Comparison of ENCODE assay signal across 9 cellular contexts in genomic region chr16:2007081-2007836, GRCh38. TPM values are rescaled to one million over a fixed set of nuclear protein-coding genes. Genes with fewer than 3 reads are reported as not detected.
DNase-seq lines count a peak whose midpoint lies in the region; ATAC-seq and TF ChIP-seq lines count a peak whose summit lies in the region.
"Had no signal": no experiment of that assay in that cellular context is flagged by ENCODE, and none has a peak within 500 bp of the region (broad histone marks: within the 10 kb centered on the region; RNA-seq: fewer than 3 reads in every experiment).

No MANE protein-coding gene starts in this region.

- ATAC-seq in natural killer cell treated with Interleukin-12 subunit alpha and Interleukin-12 subunit beta and Interleukin-15 and Interleukin-18, amount 100 ng/mL, for 72 hours: no peak
- ATAC-seq: left lung had no signal

- H3K4me3 Mint-ChIP-seq in CD14-positive monocyte: peak overlapping the region; percentile 81 to 83
- peak overlapping the region; percentile 95 for H3K4me3 Mint-ChIP-seq in natural killer cell treated with Interleukin-12 subunit alpha and Interleukin-12 subunit beta and Interleukin-15 and Interleukin-18, amount 100 ng/mL, for 72 hours

- no peaks in the 10 kb centered on the region for H3K27me3 ChIP-seq in breast epithelium
- H3K27me3 ChIP-seq: left lung had no signal

- peak overlapping the region; percentile 59 to 92 for H3K27ac ChIP-seq in breast epithelium

- H3K27ac Mint-ChIP-seq in CD14-positive monocyte: peak overlapping the region in 2 of 7 donors; percentile 21 to 75
- H3K27ac Mint-ChIP-seq in natural killer cell treated with Interleukin-12 subunit alpha and Interleukin-12 subunit beta and Interleukin-15 and Interleukin-18, amount 100 ng/mL, for 72 hours: peak overlapping the region; percentile 81 to 86

- TF ChIP-seq POLR2A in breast epithelium (IDR thresholded peaks at IDR 0.05): no peak

- peaks cover 50% of the 10 kb centered on the region for H3K4me1 Mint-ChIP-seq in CD14-positive monocyte
- peaks cover 32 to 37% of the 10 kb centered on the region in 2 donors for H3K4me1 Mint-ChIP-seq in natural killer cell treated with Interleukin-12 subunit alpha and Interleukin-12 subunit beta and Interleukin-15 and Interleukin-18, amount 100 ng/mL, for 72 hours (ENCODE audit: low read depth in 2 of 2)

- peak overlapping the region; percentile 75 for H3K4me3 ChIP-seq in Jurkat, Clone E6-1 (ENCODE audit: low read length)
- peak overlapping the region in 1 of 3 donors; percentile 87 for H3K4me3 ChIP-seq in breast epithelium

- intact Hi-C loops in CD14-positive monocyte (cut with micrococcal nuclease) (loop anchor here (5.0 to 10.0 kb wide), 4 partner anchors 40 to 248 kb away; partner anchors contain the start of genes ECI1 (in 1 of the 2), NTHL1 (in 1 of the 2) and TSC2 (in 1 of the 2)), breast epithelium (cut with DNase I; ENCODE audit: low total_unique reads) (loop anchor here (5.0 kb wide), 1 partner anchor 1800 kb away; no protein-coding TSS in a partner anchor)

- TF ChIP-seq CTCF in CD14-positive monocyte (IDR thresholded peaks at IDR 0.05): no peak
- no peak for TF ChIP-seq CTCF in breast epithelium (IDR thresholded peaks at IDR 0.05)

- H3K4me1 ChIP-seq in breast epithelium: peaks cover 13 to 30% of the 10 kb centered on the region in 2 donors

- H3K36me3 Mint-ChIP-seq in CD14-positive monocyte: peaks cover 7 to 14% of the 10 kb centered on the region in 2 donors
- H3K36me3 Mint-ChIP-seq in natural killer cell treated with Interleukin-12 subunit alpha and Interleukin-12 subunit beta and Interleukin-15 and Interleukin-18, amount 100 ng/mL, for 72 hours: no peaks in the 10 kb centered on the region

- H3K27me3 Mint-ChIP-seq in CD14-positive monocyte (ENCODE audit: low read depth in 3 of 3): peaks cover 0 to 1% (median 0%) of the 10 kb centered on the region in 3 donors
- H3K27me3 Mint-ChIP-seq in natural killer cell treated with Interleukin-12 subunit alpha and Interleukin-12 subunit beta and Interleukin-15 and Interleukin-18, amount 100 ng/mL, for 72 hours: no peaks in the 10 kb centered on the region

- H3K36me3 ChIP-seq in breast epithelium: peaks cover 4% of the 10 kb centered on the region

- DNase-seq in CD14-positive monocyte (ENCODE audit: low spot score) (no peak), breast epithelium (ENCODE audit: low spot score in 2 of 2) (no peak), NCI-H2227 (lab: John Stamatoyannopoulos, UW; ENCODE audit: unreplicated experiment) (no peak), NCI-H1436 treated with DMSO at 0.1 percent for 48 hours (lab: John Stamatoyannopoulos, UW) (no peak), SIG-M5 treated with dmso at 0.1 percent for 504 hours (lab: John Stamatoyannopoulos, UW; ENCODE audit: unreplicated experiment) (no peak), AG08396 (ENCODE audit: low spot score) (no peak)
- no peak for DNase-seq in Jurkat, Clone E6-1 (ENCODE audit: low read depth, low spot score)
- no peak for DNase-seq in natural killer cell treated with Interleukin-12 subunit alpha and Interleukin-12 subunit beta and Interleukin-15 and Interleukin-18, amount 100 ng/mL, for 72 hours (ENCODE audit: low spot score)

- peaks cover 0 to 2% (median 0%) of the 10 kb centered on the region in 7 donors for H3K9me3 Mint-ChIP-seq in CD14-positive monocyte
- H3K9me3 Mint-ChIP-seq in natural killer cell treated with Interleukin-12 subunit alpha and Interleukin-12 subunit beta and Interleukin-15 and Interleukin-18, amount 100 ng/mL, for 72 hours: no peaks in the 10 kb centered on the region

- no peaks in the 10 kb centered on the region for H3K9me3 ChIP-seq in breast epithelium
- H3K9me3 ChIP-seq: left lung had no signal

RNA-seq across cellular contexts. Expression of gene ZNF598, which starts 2.4 kb away (rescaled TPM):
- 1 to 10 TPM; 1.4 to 1.5 TPM for polyA plus RNA-seq in CD14-positive monocyte
- 44.6 TPM for polyA plus RNA-seq in Jurkat, Clone E6-1 (2012; ENCODE audit: insufficient read depth, insufficient read length)
- total RNA-seq in breast epithelium: 10 to 100 TPM; 16.0 to 25.2 (median 22.2) TPM
- 100 to 1,000 TPM in 1 of 2 donors, 10 to 100 TPM in 1; 83.1 to 163 TPM for total RNA-seq in natural killer cell treated with Interleukin-12 subunit alpha and Interleukin-12 subunit beta and Interleukin-15 and Interleukin-18, amount 100 ng/mL, for 72 hours

RNA-seq across cellular contexts. Expression of gene NPW, which starts 12.3 kb away (rescaled TPM):
- not detected for polyA plus RNA-seq in CD14-positive monocyte
- not detected for polyA plus RNA-seq in Jurkat, Clone E6-1 (2012; ENCODE audit: insufficient read depth, insufficient read length)
- total RNA-seq in breast epithelium: not detected
- total RNA-seq in natural killer cell treated with Interleukin-12 subunit alpha and Interleukin-12 subunit beta and Interleukin-15 and Interleukin-18, amount 100 ng/mL, for 72 hours: 1 to 10 TPM; 1.5 to 3.5 TPM

RNA-seq across cellular contexts. Expression of gene SYNGR3, which starts 17.5 kb away (rescaled TPM):
- polyA plus RNA-seq in CD14-positive monocyte: under 1 TPM in 1 of 2 donors, not detected in 1; 0.29 TPM
- 4.3 TPM for polyA plus RNA-seq in Jurkat, Clone E6-1 (2012; ENCODE audit: insufficient read depth, insufficient read length)
- 1 to 10 TPM in 1 of 3 donors, under 1 TPM in 2; 0.44 to 2.0 (median 0.64) TPM for total RNA-seq in breast epithelium
- total RNA-seq in natural killer cell treated with Interleukin-12 subunit alpha and Interleukin-12 subunit beta and Interleukin-15 and Interleukin-18, amount 100 ng/mL, for 72 hours: 10 to 100 TPM; 21.3 to 43.6 TPM

RNA-seq across cellular contexts. Expression of gene NHERF2, which starts 19.4 kb away (rescaled TPM):
- polyA plus RNA-seq in CD14-positive monocyte: under 1 TPM; 0.66 to 0.78 TPM
- 31.7 TPM for polyA plus RNA-seq in Jurkat, Clone E6-1 (2012; ENCODE audit: insufficient read depth, insufficient read length)
- total RNA-seq in breast epithelium: 10 to 100 TPM; 31.5 to 58.3 (median 38.9) TPM
- total RNA-seq in natural killer cell treated with Interleukin-12 subunit alpha and Interleukin-12 subunit beta and Interleukin-15 and Interleukin-18, amount 100 ng/mL, for 72 hours: 1 to 10 TPM; 3.8 to 4.5 TPM

RNA-seq across cellular contexts. Expression of gene GFER, which starts 23.3 kb away (rescaled TPM):
- 10 to 100 TPM; 22.4 to 22.7 TPM for polyA plus RNA-seq in CD14-positive monocyte
- polyA plus RNA-seq in Jurkat, Clone E6-1 (2012; ENCODE audit: insufficient read depth, insufficient read length): 41.8 TPM
- 10 to 100 TPM; 15.7 to 18.1 (median 17.9) TPM for total RNA-seq in breast epithelium
- total RNA-seq in natural killer cell treated with Interleukin-12 subunit alpha and Interleukin-12 subunit beta and Interleukin-15 and Interleukin-18, amount 100 ng/mL, for 72 hours: 10 to 100 TPM; 31.9 to 41.7 TPM

Comparison
In these comparisons a context has a peak if more than half of its experiments do, and no peak if none do; other contexts are left out.
1. RNA of gene SYNGR3, which starts 17.5 kb away (total RNA-seq): 21.3 to 43.6 TPM in natural killer cell treated with Interleukin-12 subunit alpha and Interleukin-12 subunit beta and Interleukin-15 and Interleukin-18, amount 100 ng/mL, for 72 hours; 0.44 to 2.0 TPM in breast epithelium; every median in the first group is over 4 times any median in the second.